28 cellular contexts compared by ENCODE assay signal in genomic region chr2:224158831-224159230, GRCh38.
"Had no signal": no experiment of that assay in that cellular context is flagged by ENCODE, and none has a peak within 500 bp of the region (broad histone marks: within the 10 kb centered on the region; RNA-seq: fewer than 3 reads in every experiment).

No MANE protein-coding gene starts in this region.

- H3K4me3 ChIP-seq: stomach, suprapubic skin, testis, thoracic aorta, thyroid gland, tibial artery, tibial nerve, transverse colon, upper lobe of left lung, upper lobe of right lung, uterus, vagina had no signal

- H3K9me3 ChIP-seq: stomach, suprapubic skin, testis, thoracic aorta, thyroid gland, tibial artery, tibial nerve, transverse colon, upper lobe of left lung, upper lobe of right lung, uterus, vagina had no signal

- DNase-seq: stimulated activated CD4-positive, alpha-beta T cell treated with anti-CD3 and anti-CD28 coated beads, Interleukin-2, amount 100 ng/mL, for 48 hours; stimulated activated CD4-positive, alpha-beta T cell treated with anti-CD3 and anti-CD28 coated beads, Interleukin-4, amount 100 ng/mL, for 1 hour; stimulated activated CD4-positive, alpha-beta T cell treated with anti-CD3 and anti-CD28 coated beads, Interleukin-4, amount 100 ng/mL, for 24 hours; stimulated activated CD4-positive, alpha-beta T cell treated with anti-CD3 and anti-CD28 coated beads, Interleukin-4, amount 100 ng/mL, for 4 hours; stimulated activated CD8-positive, alpha-beta memory T cell treated with anti-CD3 and anti-CD28 coated beads, Interleukin-4, amount 100 ng/mL, for 48 hours; stimulated activated naive B cell treated with anti-CD40 and anti-IgM and Interleukin-4, amounts not matched to agents 10 μg/mL and 1 μg/mL and 100 μg/mL, for 72 hours; stimulated activated naive CD4-positive, alpha-beta T cell; stimulated activated naive CD4-positive, alpha-beta T cell treated with Interleukin-2 at 50 U/mL for 16 hours; stimulated activated naive CD8-positive, alpha-beta T cell treated with anti-CD3 and anti-CD28 coated beads, Interleukin-15, amount 100 ng/mL, for 72 hours; stimulated activated naive CD8-positive, alpha-beta T cell treated with anti-CD3 and anti-CD28 coated beads, Interleukin-15, Interleukin-2, amounts not matched to agents 100 U/mL and 50 U/mL, for 24 hours; stomach; substantia nigra; testis; thyroid gland; tibial artery; transverse colon; trophoblast cell; upper lobe of left lung; upper lobe of right lung; uterus had no signal

- H3K27ac ChIP-seq: stomach, suprapubic skin, testis, thoracic aorta, thyroid gland, tibial artery, tibial nerve, transverse colon, upper lobe of left lung, upper lobe of right lung, uterus, vagina had no signal

- H3K36me3 ChIP-seq: stomach, suprapubic skin, thoracic aorta, thyroid gland, tibial artery, tibial nerve, transverse colon, upper lobe of left lung, upper lobe of right lung, uterus, vagina had no signal

- H3K9me3 Mint-ChIP-seq: stimulated activated effector memory CD8-positive, alpha-beta T cell treated with anti-CD3 and anti-CD28 coated beads, Interleukin-12 subunit alpha, Interleukin-12 subunit beta, amount 100 ng/mL, for 72 hours had no signal

- H3K36me3 Mint-ChIP-seq: stimulated activated effector memory CD8-positive, alpha-beta T cell treated with anti-CD3 and anti-CD28 coated beads, Interleukin-12 subunit alpha, Interleukin-12 subunit beta, amount 100 ng/mL, for 72 hours; stimulated activated memory B cell treated with anti-CD40 and anti-IgM and Interleukin-4, amounts not matched to agents 10 μg/mL and 1 μg/mL and 100 μg/mL, for 72 hours; stimulated activated naive B cell treated with anti-CD40 and anti-IgM and Interleukin-4, amounts not matched to agents 10 μg/mL and 1 μg/mL and 100 μg/mL, for 72 hours; type B pancreatic cell had no signal

- H3K27me3 ChIP-seq: stomach, suprapubic skin, testis, thyroid gland, tibial artery, tibial nerve, transverse colon, upper lobe of left lung, upper lobe of right lung, uterus, vagina had no signal

- ATAC-seq: stimulated activated effector memory CD8-positive, alpha-beta T cell treated with anti-CD3 and anti-CD28 coated beads, Interleukin-12 subunit alpha, Interleukin-12 subunit beta, amount 100 ng/mL, for 72 hours; stimulated activated memory B cell treated with anti-CD40 and anti-IgM and Interleukin-4, amounts not matched to agents 10 μg/mL and 1 μg/mL and 100 μg/mL, for 72 hours; stimulated activated naive B cell treated with anti-CD40 and anti-IgM and Interleukin-4, amounts not matched to agents 10 μg/mL and 1 μg/mL and 100 μg/mL, for 72 hours; stimulated activated naive CD8-positive, alpha-beta T cell treated with anti-CD3 and anti-CD28 coated beads, Interleukin-15, amount 100 ng/mL, for 72 hours; stimulated activated naive CD8-positive, alpha-beta T cell treated with anti-CD3 and anti-CD28 coated beads, Interleukin-15, Interleukin-2, amounts not matched to agents 100 U/mL and 50 U/mL, for 24 hours; upper lobe of right lung had no signal

- H3K4me3 Mint-ChIP-seq: stimulated activated effector memory CD8-positive, alpha-beta T cell treated with anti-CD3 and anti-CD28 coated beads, Interleukin-12 subunit alpha, Interleukin-12 subunit beta, amount 100 ng/mL, for 72 hours; stimulated activated memory B cell treated with anti-CD40 and anti-IgM and Interleukin-4, amounts not matched to agents 10 μg/mL and 1 μg/mL and 100 μg/mL, for 72 hours; stimulated activated naive B cell treated with anti-CD40 and anti-IgM and Interleukin-4, amounts not matched to agents 10 μg/mL and 1 μg/mL and 100 μg/mL, for 72 hours; stimulated activated naive CD8-positive, alpha-beta T cell treated with anti-CD3 and anti-CD28 coated beads, Interleukin-15, amount 100 ng/mL, for 72 hours; stimulated activated naive CD8-positive, alpha-beta T cell treated with anti-CD3 and anti-CD28 coated beads, Interleukin-15, Interleukin-2, amounts not matched to agents 100 ng/mL and 50 ng/mL, for 24 hours; type B pancreatic cell had no signal

- H3K4me1 ChIP-seq: stomach, suprapubic skin, thyroid gland, tibial nerve, upper lobe of left lung, upper lobe of right lung, uterus, vagina had no signal

- H3K27ac Mint-ChIP-seq: stimulated activated effector memory CD8-positive, alpha-beta T cell treated with anti-CD3 and anti-CD28 coated beads, Interleukin-12 subunit alpha, Interleukin-12 subunit beta, amount 100 ng/mL, for 72 hours; stimulated activated memory B cell treated with anti-CD40 and anti-IgM and Interleukin-4, amounts not matched to agents 10 μg/mL and 1 μg/mL and 100 μg/mL, for 72 hours; stimulated activated naive B cell treated with anti-CD40 and anti-IgM and Interleukin-4, amounts not matched to agents 10 μg/mL and 1 μg/mL and 100 μg/mL, for 72 hours; stimulated activated naive CD8-positive, alpha-beta T cell treated with anti-CD3 and anti-CD28 coated beads, Interleukin-15, Interleukin-2, amounts not matched to agents 100 ng/mL and 50 ng/mL, for 24 hours; type B pancreatic cell had no signal

- H3K27me3 Mint-ChIP-seq: stimulated activated memory B cell treated with anti-CD40 and anti-IgM and Interleukin-4, amounts not matched to agents 10 μg/mL and 1 μg/mL and 100 μg/mL, for 72 hours; stimulated activated naive CD8-positive, alpha-beta T cell treated with anti-CD3 and anti-CD28 coated beads, Interleukin-15, amount 100 ng/mL, for 72 hours had no signal

- H3K4me1 Mint-ChIP-seq: stimulated activated effector memory CD8-positive, alpha-beta T cell treated with anti-CD3 and anti-CD28 coated beads, Interleukin-12 subunit alpha, Interleukin-12 subunit beta, amount 100 ng/mL, for 72 hours; stimulated activated memory B cell treated with anti-CD40 and anti-IgM and Interleukin-4, amounts not matched to agents 10 μg/mL and 1 μg/mL and 100 μg/mL, for 72 hours; stimulated activated naive B cell treated with anti-CD40 and anti-IgM and Interleukin-4, amounts not matched to agents 10 μg/mL and 1 μg/mL and 100 μg/mL, for 72 hours; stimulated activated naive CD8-positive, alpha-beta T cell treated with anti-CD3 and anti-CD28 coated beads, Interleukin-15, amount 100 ng/mL, for 72 hours had no signal
